25 cellular contexts compared by ENCODE assay signal in the genomic region with DNA sequence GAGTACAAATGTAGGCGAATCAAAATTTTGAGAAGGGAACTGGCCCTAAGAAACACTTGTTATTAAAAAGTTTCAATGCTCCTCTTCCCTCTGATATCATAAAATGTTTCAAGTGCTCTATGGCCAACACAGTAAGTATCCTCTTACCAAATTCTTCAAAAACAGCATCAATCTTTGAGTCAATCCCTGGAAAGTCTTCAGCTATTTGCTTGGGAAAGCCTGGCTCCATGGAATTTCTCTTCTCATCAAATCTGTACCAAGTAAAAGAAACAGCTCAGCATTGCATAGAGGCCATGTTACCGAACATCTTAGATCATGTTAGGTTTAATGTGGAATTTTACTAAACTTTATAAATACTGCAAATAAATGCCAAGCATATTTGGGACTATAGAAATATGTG. TPM values are rescaled to one million over a fixed set of nuclear protein-coding genes. Genes with fewer than 3 reads are reported as not detected.
"Had no signal": no experiment of that assay in that cellular context is flagged by ENCODE, and none has a peak within 500 bp of the region (broad histone marks: within the 10 kb centered on the region; RNA-seq: fewer than 3 reads in every experiment).

No MANE protein-coding gene starts in this region.

- H3K9me3 Mint-ChIP-seq: dendritic cell treated with granulocyte-macrophage colony-stimulating factor and Interleukin-4, amounts not matched to agents 40 ng/mL and 50 ng/mL, for 4 days; effector memory CD8-positive, alpha-beta T cell; memory B cell; nephron had no signal

- H3K4me2 ChIP-seq: hepatocyte, smooth muscle cell had no signal

- DNase-seq: effector memory CD8-positive, alpha-beta T cell; foreskin melanocyte; head of caudate nucleus; kidney; left cardiac atrium; left ventricle myocardium inferior; lower lobe of right lung; midbrain; naive B cell; occipital lobe; pancreas; right cardiac atrium; stimulated activated CD4-positive, alpha-beta T cell treated with anti-CD3 and anti-CD28 coated beads, Interleukin-2, amount 100 ng/mL, for 48 hours; stimulated activated naive CD8-positive, alpha-beta T cell treated with anti-CD3 and anti-CD28 coated beads, Interleukin-15, Interleukin-2, amounts not matched to agents 100 U/mL and 50 U/mL, for 24 hours; tibial artery; upper lobe of left lung; uterus had no signal

- H2AFZ ChIP-seq: hepatocyte had no signal

- H3K27ac ChIP-seq: esophagus muscularis mucosa, hepatocyte, left ventricle myocardium inferior, lower lobe of right lung, pancreas, tibial artery, upper lobe of left lung, uterus had no signal

- H3K4me3 Mint-ChIP-seq: dendritic cell treated with granulocyte-macrophage colony-stimulating factor and Interleukin-4, amounts not matched to agents 40 ng/mL and 50 ng/mL, for 4 days; effector memory CD8-positive, alpha-beta T cell; memory B cell; naive B cell; nephron had no signal

- H3K36me3 Mint-ChIP-seq: memory B cell, naive B cell had no signal

- H3K27ac Mint-ChIP-seq: dendritic cell treated with granulocyte-macrophage colony-stimulating factor and Interleukin-4, amounts not matched to agents 40 ng/mL and 50 ng/mL, for 4 days; effector memory CD8-positive, alpha-beta T cell; memory B cell; nephron; progenitor cell of endocrine pancreas had no signal

- H3K4me3 ChIP-seq: esophagus muscularis mucosa, hepatocyte, left ventricle myocardium inferior, lower lobe of right lung, pancreas, smooth muscle cell, tibial artery, upper lobe of left lung, uterus had no signal

- H3K36me3 ChIP-seq: esophagus muscularis mucosa, left ventricle myocardium inferior, lower lobe of right lung, pancreas, tibial artery, upper lobe of left lung, uterus had no signal

- H3K4me1 ChIP-seq: esophagus muscularis mucosa, left ventricle myocardium inferior, lower lobe of right lung, tibial artery, upper lobe of left lung, uterus had no signal

- H3K9me3 ChIP-seq: esophagus muscularis mucosa, left ventricle myocardium inferior, lower lobe of right lung, pancreas, tibial artery, upper lobe of left lung, uterus had no signal

- H3K27me3 ChIP-seq: esophagus muscularis mucosa, hepatocyte, pancreas, tibial artery, upper lobe of left lung, uterus had no signal

- H3K79me2 ChIP-seq: hepatocyte had no signal

- ATAC-seq: effector memory CD8-positive, alpha-beta T cell; lower lobe of right lung; pancreas; right cardiac atrium; stimulated activated naive CD8-positive, alpha-beta T cell treated with anti-CD3 and anti-CD28 coated beads, Interleukin-15, Interleukin-2, amounts not matched to agents 100 U/mL and 50 U/mL, for 24 hours had no signal

- FAIRE-seq: kidney, pancreas had no signal

- H3K4me1 Mint-ChIP-seq: memory B cell, naive B cell had no signal

RNA-seq across cellular contexts. Expression of gene MMP3, which starts 6.3 kb away (rescaled TPM):
- total RNA-seq: left cardiac atrium, left ventricle myocardium inferior, lower lobe of right lung, occipital lobe, progenitor cell of endocrine pancreas, right cardiac atrium, temporal lobe, uterus had no signal

RNA-seq across cellular contexts. Expression of gene MMP12, which starts 37.6 kb away (rescaled TPM):
- total RNA-seq: esophagus muscularis mucosa, kidney, left cardiac atrium, left ventricle myocardium inferior, occipital lobe, progenitor cell of endocrine pancreas, right cardiac atrium, temporal lobe, uterus had no signal

RNA-seq across cellular contexts. Expression of gene MMP1, which starts 39.2 kb away (rescaled TPM):
- total RNA-seq: left ventricle myocardium inferior, occipital lobe, temporal lobe had no signal

RNA-seq across cellular contexts. Expression of gene MMP10, which starts 56.7 kb away (rescaled TPM):
- total RNA-seq: esophagus muscularis mucosa, kidney, left cardiac atrium, left ventricle myocardium inferior, lower lobe of right lung, occipital lobe, progenitor cell of endocrine pancreas, right cardiac atrium, temporal lobe had no signal
